ENCODE assay signal across 1 cellular context in genomic region chr3:61537366-61537765, GRCh38.
TF ChIP-seq lines count a peak whose summit lies in the region.

No MANE protein-coding gene starts in this region.

TF ChIP-seq in endothelial cell of umbilical vein, 7 proteins besides CTCF, POLR2A, EP300 and RAD21:
- TF ChIP-seq MYC (IDR thresholded peaks at IDR 0.05; ENCODE audit: low read depth, low read length): no peak
- TF ChIP-seq GATA2 (IDR thresholded peaks at IDR 0.05; ENCODE audit: insufficient read depth, insufficient read length, low read depth, low read length): no peak
- no peak for TF ChIP-seq JUN (IDR thresholded peaks at IDR 0.05; ENCODE audit: borderline replicate concordance, insufficient read depth, insufficient read length, low read depth)
- TF ChIP-seq FOS (IDR thresholded peaks at IDR 0.05; ENCODE audit: borderline replicate concordance, insufficient read depth, low read length): no peak
- TF ChIP-seq, protein P1, sequence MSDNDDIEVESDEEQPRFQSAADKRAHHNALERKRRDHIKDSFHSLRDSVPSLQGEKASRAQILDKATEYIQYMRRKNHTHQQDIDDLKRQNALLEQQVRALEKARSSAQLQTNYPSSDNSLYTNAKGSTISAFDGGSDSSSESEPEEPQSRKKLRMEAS (IDR thresholded peaks at IDR 0.05; ENCODE audit: insufficient read depth, insufficient read length): no peak
